25 cellular contexts compared by ENCODE assay signal in genomic region chr1:81912383-81912782, GRCh38.
A peak's percentile ranks its signal among the peaks of the same experiment; 100 is the strongest.
DNase-seq lines count a peak whose midpoint lies in the region; ATAC-seq and FAIRE-seq lines count a peak whose summit lies in the region.
"Had no signal": no experiment of that assay in that cellular context is flagged by ENCODE, and none has a peak within 500 bp of the region (broad histone marks: within the 10 kb centered on the region; RNA-seq: fewer than 3 reads in every experiment).

No MANE protein-coding gene starts in this region.

- whole genome bisulfite sequencing in small intestine, 3 donors, result 8 to 66% (median 30%) methylated on average over 3 of the region's 3 CpGs

- peak; percentile 6 for DNase-seq in NCI-H1092 treated with DMSO at 0.1 percent for 48 hours (lab: John Stamatoyannopoulos, UW)
- no peak for DNase-seq in NCI-H1092 (lab: John Stamatoyannopoulos, UW)
- peak; percentile 69 for DNase-seq in NCI-H2029 (lab: John Stamatoyannopoulos, UW)
- peak; percentile 91 for DNase-seq in NCI-H748 (lab: John Stamatoyannopoulos, UW; ENCODE audit: unreplicated experiment)
- peak; percentile 1 for DNase-seq in small intestine
- no peak for DNase-seq in T-helper 1 cell
- DNase-seq: activated CD4-positive, alpha-beta T cell treated with anti-CD3 and anti-CD28 coated beads, Interleukin-2, amount 50 U/mL, for 48 hours; activated T-cell treated with anti-CD3 and anti-CD28 coated beads for 4 hours; BE2C; erythroblast; gastrocnemius medialis; HCEC 1CT; mesenchymal stem cell; MM.1S; psoas muscle; stimulated activated CD4-positive, alpha-beta T cell treated with anti-CD3 and anti-CD28 coated beads, Interleukin-4, amount 100 ng/mL, for 1 hour; stimulated activated naive CD8-positive, alpha-beta T cell treated with anti-CD3 and anti-CD28 coated beads, Interleukin-15, amount 100 ng/mL, for 72 hours; transverse colon had no signal

- H3K9me3 ChIP-seq in small intestine (ENCODE audit: control insufficient read depth, low read depth), result no peaks in the 10 kb centered on the region
- H3K9me3 ChIP-seq: BE2C, gastrocnemius medialis, psoas muscle, SJSA1, transverse colon had no signal

- no peak overlapping the region for H3K4me3 ChIP-seq in small intestine (ENCODE audit: low read depth in 1 of 2, low read length in 2 of 2)
- H3K4me3 ChIP-seq: gastrocnemius medialis, GM12878, psoas muscle, SJSA1, smooth muscle cell, transverse colon had no signal

- H3K27ac ChIP-seq in small intestine (ENCODE audit: low read depth in 1 of 2, low read length in 1 of 2), result no peak overlapping the region
- H3K27ac ChIP-seq: gastrocnemius medialis, psoas muscle, SJSA1, transverse colon had no signal

- FAIRE-seq in small intestine (lab: Jason Lieb, UNC), result no peak
- FAIRE-seq: GM12878 had no signal

- H3K36me3 ChIP-seq in small intestine (ENCODE audit: control insufficient read depth in 2 of 2, insufficient read depth in 2 of 2, low read length in 2 of 2), result no peaks in the 10 kb centered on the region
- H3K36me3 ChIP-seq: BE2C, gastrocnemius medialis, SJSA1, transverse colon had no signal

- no peaks in the 10 kb centered on the region for H3K4me1 ChIP-seq in small intestine (ENCODE audit: control insufficient read depth in 2 of 2, insufficient read depth in 1 of 2, low read depth in 1 of 2, low read length in 1 of 2)
- H3K4me1 ChIP-seq: BE2C, gastrocnemius medialis, psoas muscle, SJSA1 had no signal

- ATAC-seq in GM21723 (IDR thresholded peaks at IDR 0.05; ENCODE audit: unreplicated experiment) (no peak), HG02884 (IDR thresholded peaks at IDR 0.05; ENCODE audit: unreplicated experiment) (no peak)
- ATAC-seq: gastrocnemius medialis; GM12878; natural killer cell treated with Interleukin-12 subunit alpha and Interleukin-12 subunit beta and Interleukin-15 and Interleukin-18, amount 100 ng/mL, for 72 hours; psoas muscle; stimulated activated naive CD8-positive, alpha-beta T cell treated with anti-CD3 and anti-CD28 coated beads, Interleukin-15, amount 100 ng/mL, for 72 hours; WTC11 had no signal

- H3K27me3 ChIP-seq in small intestine (ENCODE audit: control insufficient read depth in 2 of 2, insufficient read depth in 2 of 2, low read length in 2 of 2), result no peaks in the 10 kb centered on the region
- H3K27me3 ChIP-seq: BE2C, gastrocnemius medialis, SJSA1, transverse colon had no signal

Comparison
In these comparisons a context has a peak if more than half of its experiments do, and no peak if none do; other contexts are left out.
1. DNase-seq: peak in NCI-H1092 treated with DMSO at 0.1 percent for 48 hours (single experiment), NCI-H2029 (single experiment), NCI-H748 (single experiment) and small intestine (single experiment); none in NCI-H1092 (single experiment) and T-helper 1 cell (0 of 5).